ENCODE assay signal across 7 cellular contexts in the genomic region with DNA sequence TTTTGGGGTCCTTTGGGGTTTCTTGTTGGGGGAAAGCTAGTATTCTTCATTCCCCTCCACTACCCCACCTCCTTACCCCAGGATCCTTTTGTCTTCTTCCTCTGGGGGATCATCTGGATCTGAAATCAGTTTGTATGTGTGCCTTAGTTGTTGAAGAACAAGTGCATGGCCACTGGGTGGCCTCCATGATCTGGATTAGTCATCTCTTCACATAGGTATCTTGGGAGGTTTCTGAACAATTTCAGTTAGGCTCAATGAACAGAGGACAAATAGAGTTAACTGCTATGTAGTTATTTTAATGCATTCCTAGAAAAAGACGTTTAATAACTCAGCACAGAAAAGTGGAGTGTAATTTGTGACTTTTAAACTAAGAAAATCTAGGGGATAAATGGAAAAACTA. TPM values are rescaled to one million over a fixed set of nuclear protein-coding genes. Genes with fewer than 3 reads are reported as not detected.
DNase-seq lines count a peak whose midpoint lies in the region; ATAC-seq, FAIRE-seq and TF ChIP-seq lines count a peak whose summit lies in the region.

No MANE protein-coding gene starts in this region.

- DNase-seq in GM13976 (ENCODE audit: low spot score), result peak; percentile 36
- no peak for DNase-seq in Panc1 (ENCODE audit: low read depth, low spot score)
- no peak for DNase-seq in kidney epithelial cell (ENCODE audit: low read depth)
- DNase-seq in DMS79 (lab: John Stamatoyannopoulos, UW), result no peak
- no peak for DNase-seq in NCI-H128 (lab: John Stamatoyannopoulos, UW; ENCODE audit: unreplicated experiment)
- no peak for DNase-seq in H54 (ENCODE audit: insufficient read length, low spot score)

- no peak for TF ChIP-seq POLR2A in H54 (IDR thresholded peaks at IDR 0.05; ENCODE audit: low read depth, low read length)

- POLR2A ChIA-PET in Panc1 (lab: Charles Lee), result no interaction called here

- no peak overlapping the region for H3K27ac ChIP-seq in Panc1 (ENCODE audit: low read length)

- ATAC-seq in HG02759 (IDR thresholded peaks at IDR 0.05; ENCODE audit: unreplicated experiment) (peak; percentile 65), Panc1 (no peak)

- no peaks in the 10 kb centered on the region for H3K9me3 ChIP-seq in Panc1 (ENCODE audit: control insufficient read depth, insufficient read depth, low read depth, low read length)

- H3K4me1 ChIP-seq in Panc1 (ENCODE audit: control insufficient read depth, insufficient read depth, low read length), result no peaks in the 10 kb centered on the region

- CTCF ChIA-PET in Panc1 (lab: Charles Lee), result no interaction called here

- no peak overlapping the region for H3K4me3 ChIP-seq in Panc1 (ENCODE audit: low read depth in 2 of 2, low read length in 2 of 2)
- H3K4me3 ChIP-seq in kidney epithelial cell (ENCODE audit: low read depth, low read length), result no peak overlapping the region

- intact Hi-C loops in Panc1 (cut with micrococcal nuclease; ENCODE audit: unreplicated experiment), result no loop called here

- FAIRE-seq in H54 (lab: Jason Lieb, UNC), result no peak

- in situ Hi-C loops in GM13976 (cut with MboI; ENCODE audit: low sequenced_read_pairs, unreplicated experiment) (no loop called here), Panc1 (cut with HindIII; ENCODE audit: low pct_unique_long_range_greater_than_20kb, low sequenced_read_pairs) (no loop called here)

- TF ChIP-seq CTCF in GM13976 (IDR thresholded peaks at IDR 0.05; ENCODE audit: borderline replicate concordance, control extremely low read depth, extremely low read depth, insufficient read depth, missing control alignments) (peak; percentile 37), Panc1 (IDR thresholded peaks at IDR 0.05) (peak; percentile 39), kidney epithelial cell (IDR thresholded peaks at IDR 0.05; ENCODE audit: insufficient read depth, low read length, poor library complexity, severe bottlenecking) (peak; percentile 44)

- BruUV-seq in Panc1 (replicated peaks; lab: Mats Ljungman, UMichigan), result no TSS peak

- H3K27me3 ChIP-seq in Panc1 (ENCODE audit: control insufficient read depth, insufficient read depth, low read length), result no peaks in the 10 kb centered on the region
- H3K27me3 ChIP-seq in kidney epithelial cell (ENCODE audit: control insufficient read depth, insufficient read depth, low read length), result no peaks in the 10 kb centered on the region

- H3K36me3 ChIP-seq in Panc1 (ENCODE audit: control insufficient read depth, insufficient read depth, low read length) (no peaks in the 10 kb centered on the region), kidney epithelial cell (ENCODE audit: control insufficient read depth, insufficient read depth, low read length) (no peaks in the 10 kb centered on the region)

RNA-seq across cellular contexts. Expression of a gene that starts 7.1 kb away (rescaled TPM):
- total RNA-seq in Panc1 (2021; ENCODE audit: unreplicated experiment) (3.1 TPM), kidney epithelial cell (26.6 and 33.4 TPM in 2 replicates)
- polyA plus RNA-seq in Panc1 (2012; ENCODE audit: insufficient read length), result 2.7 TPM
